Comparison of ENCODE assay signal across 18 cellular contexts in genomic region chr17:28059675-28060074, GRCh38. TPM values are rescaled to one million over a fixed set of nuclear protein-coding genes. Genes with fewer than 3 reads are reported as not detected.
A peak's percentile ranks its signal among the peaks of the same experiment; 100 is the strongest.
DNase-seq lines count a peak whose midpoint lies in the region; ATAC-seq, FAIRE-seq and TF ChIP-seq lines count a peak whose summit lies in the region.
"Had no signal": no experiment of that assay in that cellular context is flagged by ENCODE, and none has a peak within 500 bp of the region (broad histone marks: within the 10 kb centered on the region; RNA-seq: fewer than 3 reads in every experiment).

No MANE protein-coding gene starts in this region.

- H4K20me1 ChIP-seq in HepG2 (ENCODE audit: insufficient read depth, low read length): 0 out of 2 replicates have a peak, but pooled peaks cover 2% of the 10 kb centered on the region

- no peak for FAIRE-seq in HepG2 (lab: Jason Lieb, UNC)
- peak; percentile 43 for FAIRE-seq in pancreas (lab: Jason Lieb, UNC)
- FAIRE-seq: A549, K562 had no signal

- H3K4me1 ChIP-seq in HepG2 (ENCODE audit: insufficient read depth, low read length): peaks cover 30% of the 10 kb centered on the region
- H3K4me1 ChIP-seq in right lobe of liver: peaks cover 0 to 14% (median 3%) of the 10 kb centered on the region in 4 donors
- H3K4me1 ChIP-seq in pancreas: peaks cover 18 to 37% (median 31%) of the 10 kb centered on the region in 3 donors
- H3K4me1 ChIP-seq in esophagus muscularis mucosa: peaks cover 8 to 45% (median 29%) of the 10 kb centered on the region in 4 donors

- intact Hi-C loops in HepG2 (cut with micrococcal nuclease; ENCODE audit: unreplicated experiment): loop anchor here (10.0 kb wide), 1 partner anchor 45 kb away; no protein-coding TSS in a partner anchor
- intact Hi-C loops in right lobe of liver (cut with DNase I): no loop called here
- intact Hi-C loops in dorsolateral prefrontal cortex (cut with DNase I): no loop called here
- intact Hi-C loops in pancreas (cut with DNase I): no loop called here
- intact Hi-C loops in esophagus muscularis mucosa (cut with DNase I): no loop called here

- H2AFZ ChIP-seq in HepG2 (ENCODE audit: low read length): no peak overlapping the region

- H3K27ac ChIP-seq in HepG2 (ENCODE audit: extremely low read length, insufficient read depth, low read length): no peak overlapping the region
- H3K27ac ChIP-seq in right lobe of liver: no peak overlapping the region
- H3K27ac ChIP-seq in dorsolateral prefrontal cortex: peak overlapping the region in 45 of 59 donors; percentile 4 to 91 (median 79)
- H3K27ac ChIP-seq in pancreas: no peak overlapping the region
- no peak overlapping the region for H3K27ac ChIP-seq in esophagus muscularis mucosa (replicated peaks in 1 of 4)
- H3K27ac ChIP-seq: 22Rv1, A549, C4-2B had no signal

- no peak overlapping the region for H3K4me2 ChIP-seq in HepG2 (ENCODE audit: low read depth, low read length)
- H3K4me2 ChIP-seq: A549 had no signal

- in situ Hi-C loops in HepG2 (cut with HindIII; ENCODE audit: extremely low pct_ligation_motif_present, low pct_unique_long_range_greater_than_20kb): no loop called here

- TF ChIP-seq POLR2A in HepG2 (IDR thresholded peaks at IDR 0.05; ENCODE audit: insufficient read depth in 1 of 2, low read depth in 2 of 2, low read length in 2 of 2): no peak
- no peak for TF ChIP-seq POLR2A in right lobe of liver (IDR thresholded peaks at IDR 0.05)
- no peak for TF ChIP-seq POLR2A in esophagus muscularis mucosa (IDR thresholded peaks at IDR 0.05; ENCODE audit: low read depth)

- peaks cover 28% of the 10 kb centered on the region for H3K79me2 ChIP-seq in HepG2 (ENCODE audit: insufficient read depth, low read length)

- H3K27me3 ChIP-seq in HepG2 (ENCODE audit: control insufficient read depth in 1 of 2, insufficient read depth in 2 of 2, low read length in 2 of 2) (no peaks in the 10 kb centered on the region), right lobe of liver (no peaks in the 10 kb centered on the region), dorsolateral prefrontal cortex (no peaks in the 10 kb centered on the region), pancreas (no peaks in the 10 kb centered on the region), esophagus muscularis mucosa (no peaks in the 10 kb centered on the region)

- POLR2A ChIA-PET in HepG2 (lab: Yijun Ruan, JAX): interaction anchor here (1.9 kb wide), 1 partner anchor 18 kb away, joined by 11 read pairs; no protein-coding TSS in a partner anchor

- no peak for DNase-seq in HepG2 (ENCODE audit: low spot score)
- no peak for DNase-seq in right lobe of liver
- no peak for DNase-seq in dorsolateral prefrontal cortex
- DNase-seq in pancreas: no peak
- DNase-seq in esophagus muscularis mucosa (ENCODE audit: extremely low spot score): no peak
- no peak for DNase-seq in NCI-H2107 (lab: John Stamatoyannopoulos, UW)
- no peak for DNase-seq in inferior parietal cortex (ENCODE audit: extremely low spot score)
- DNase-seq: AML-193; CD4-positive, alpha-beta T cell; DMS153; DMS79; GF-D8; GOT3; H9 had no signal

- H3K9ac ChIP-seq in HepG2 (ENCODE audit: insufficient read depth, low read depth, low read length): no peak overlapping the region

- no peak for ATAC-seq in HepG2
- no peak for ATAC-seq in right lobe of liver
- ATAC-seq in pancreas: no peak
- ATAC-seq: A549, K562 had no signal

- no TSS peak for BruUV-seq in HepG2 (replicated peaks; lab: Mats Ljungman, UMichigan)

- H3K9me3 ChIP-seq in HepG2 (ENCODE audit: low read length) (no peaks in the 10 kb centered on the region), right lobe of liver (no peaks in the 10 kb centered on the region), pancreas (no peaks in the 10 kb centered on the region), esophagus muscularis mucosa (no peaks in the 10 kb centered on the region)
- H3K9me3 ChIP-seq: A549 had no signal

- H3K36me3 ChIP-seq in HepG2 (replicated peaks in 1 of 2; ENCODE audit: control insufficient read depth in 1 of 2, insufficient read depth in 2 of 2, low read length in 2 of 2) (no peaks in the 10 kb centered on the region), right lobe of liver (no peaks in the 10 kb centered on the region), pancreas (no peaks in the 10 kb centered on the region), esophagus muscularis mucosa (no peaks in the 10 kb centered on the region)

- TF ChIP-seq EP300 in HepG2 (IDR thresholded peaks at IDR 0.05; ENCODE audit: low read depth in 2 of 2, low read length in 2 of 2) (no peak), HepG2 (CRISPR knock-in tag; IDR thresholded peaks at IDR 0.05; ENCODE audit: borderline replicate concordance) (no peak), esophagus muscularis mucosa (IDR thresholded peaks at IDR 0.05) (no peak)

- H3K4me3 ChIP-seq in HepG2 (replicated peaks in 1 of 3; ENCODE audit: insufficient read depth in 1 of 3, low read depth in 2 of 3, low read length in 3 of 3) (no peak overlapping the region), right lobe of liver (no peak overlapping the region), dorsolateral prefrontal cortex (peak overlapping the region in 1 of 59 donors; percentile 1), pancreas (no peak overlapping the region), esophagus muscularis mucosa (no peak overlapping the region)
- H3K4me3 ChIP-seq: A549, K562 had no signal

- TF ChIP-seq CTCF in HepG2 (CRISPR knock-in tag; IDR thresholded peaks at IDR 0.05): no peak
- TF ChIP-seq CTCF in right lobe of liver (IDR thresholded peaks at IDR 0.05): no peak
- no peak for TF ChIP-seq CTCF in dorsolateral prefrontal cortex (IDR thresholded peaks at IDR 0.05 in 54 of 56, conservative IDR thresholded peaks at IDR 0.05 in 2 of 56; ENCODE audit: low read depth in 1 of 56, partially characterized antibody in 56 of 56)
- no peak for TF ChIP-seq CTCF in pancreas (IDR thresholded peaks at IDR 0.05)
- no peak for TF ChIP-seq CTCF in esophagus muscularis mucosa (IDR thresholded peaks at IDR 0.05)

- CTCF ChIA-PET in HepG2 (lab: Yijun Ruan, JAX; ENCODE audit: low intra/inter-chr PET ratio, low total read pairs): no interaction called here

- no peak for TF ChIP-seq RAD21 in HepG2 (CRISPR knock-in tag; IDR thresholded peaks at IDR 0.05)

- 90% methylated on average over 1 of the region's 1 CpG for WGBS in HepG2 (ENCODE audit: low lambda C conversion rate)
- WGBS in right lobe of liver (ENCODE audit: insufficient coverage, low coverage, low lambda C conversion rate, missing lambda C conversion rate): 94% methylated on average over 1 of the region's 1 CpG
- 81 to 92% methylated on average over 1 of the region's 1 CpG for WGBS in pancreas, 2 donors
- 100% methylated on average over 1 of the region's 1 CpG for WGBS in esophagus muscularis mucosa

TF ChIP-seq in HepG2, 621 proteins besides CTCF, POLR2A, EP300 and RAD21:
- TF ChIP-seq TOE1 (CRISPR knock-in tag; IDR thresholded peaks at IDR 0.05) (no peak), SRF (IDR thresholded peaks at IDR 0.05; ENCODE audit: low read depth, low read length) (peak; percentile 38; the same call in 1 of the 2 replicates)

RNA-seq across cellular contexts. Expression of gene NLK, which starts 17.2 kb away (rescaled TPM):
- total RNA-seq in HepG2 (2016; rRNA removed; fragmentation: Illumina TruSeq; extraction: Trizol) (13.2 and 13.4 TPM in 2 replicates), right lobe of liver (10 to 100 TPM in 3 of 6 experiments, 1 to 10 TPM in 3; 8.8 to 10.6 (median 9.9) TPM), dorsolateral prefrontal cortex (100 to 1,000 TPM in 109 of 120 experiments, 10 to 100 TPM in 11; 75.6 to 169 (median 124) TPM), pancreas (10 to 100 TPM in 5 of 6 donors, 1 to 10 TPM in 1; 9.8 to 16.7 (median 14.8) TPM), esophagus muscularis mucosa (10 to 100 TPM; 10.1 to 16.2 (median 12.6) TPM)
- total RNA-seq in HepG2 (2016; cell fraction: cytosol; rRNA removed; fragmentation: Illumina TruSeq; extraction: Trizol; ENCODE audit: low read depth): 7.4 and 9.4 TPM in 2 replicates
- 12.7 and 13.0 TPM in 2 replicates for total RNA-seq in HepG2 (2016; cell fraction: insoluble cytoplasmic fraction; rRNA removed; fragmentation: Illumina TruSeq; extraction: Trizol)
- total RNA-seq in HepG2 (2016; cell fraction: membrane; rRNA removed; fragmentation: Illumina TruSeq; extraction: Trizol): 11.4 and 13.2 TPM in 2 replicates
- total RNA-seq in HepG2 (2016; cell fraction: nucleus; rRNA removed; fragmentation: Illumina TruSeq; extraction: Trizol): 16.5 and 19.7 TPM in 2 replicates
- polyA plus RNA-seq in HepG2 (2011; rRNA removed) (14.6 and 17.6 TPM in 2 replicates), pancreas (10 to 100 TPM; 11.6 to 12.2 TPM)
- polyA plus RNA-seq in HepG2 (2011; cell fraction: cytosol; rRNA removed): 6.0 and 9.4 TPM in 2 replicates
- polyA plus RNA-seq in HepG2 (2011; cell fraction: nucleus; rRNA removed): 10.5 and 11.7 TPM in 2 replicates
- polyA plus RNA-seq in HepG2 (2012): 6.7 and 7.4 TPM in 2 replicates
- 2.0 and 2.2 TPM in 2 replicates for polyA plus RNA-seq in HepG2 (2016; cell fraction: cytosol; fragmentation: Illumina TruSeq; extraction: Trizol; ENCODE audit: low read depth)
- polyA plus RNA-seq in HepG2 (2016; cell fraction: insoluble cytoplasmic fraction; fragmentation: Illumina TruSeq; extraction: Trizol; ENCODE audit: low read depth): 11.4 and 12.2 TPM in 2 replicates
- 7.8 and 9.4 TPM in 2 replicates for polyA plus RNA-seq in HepG2 (2016; cell fraction: membrane; fragmentation: Illumina TruSeq; extraction: Trizol; ENCODE audit: low read depth)
- polyA plus RNA-seq in HepG2 (2016; cell fraction: nucleus; fragmentation: Illumina TruSeq; extraction: Trizol; ENCODE audit: insufficient read depth, low read depth): 14.4 and 16.1 TPM in 2 replicates
- 44.7 and 70.6 TPM in 2 replicates for polyA minus RNA-seq in HepG2 (2011; rRNA and poly(A)+ RNA removed; ENCODE audit: low replicate concordance)
- polyA minus RNA-seq in HepG2 (2011; cell fraction: cytosol; rRNA and poly(A)+ RNA removed): 9.5 and 12.5 TPM in 2 replicates
- polyA minus RNA-seq in HepG2 (2011; cell fraction: nucleus; rRNA and poly(A)+ RNA removed): 49.2 and 50.1 TPM in 2 replicates

Comparison
In these comparisons a context has a peak if more than half of its experiments do, and no peak if none do; other contexts are left out.
1. H3K27ac ChIP-seq: peak in dorsolateral prefrontal cortex (45 of 59); none in HepG2 (single experiment), right lobe of liver (0 of 3), pancreas (0 of 4) and esophagus muscularis mucosa (0 of 4).